Comparison of ENCODE assay signal across 8 cellular contexts in genomic region chr11:94974178-94974577, GRCh38. TPM values are rescaled to one million over a fixed set of nuclear protein-coding genes. Genes with fewer than 3 reads are reported as not detected.
DNase-seq lines count a peak whose midpoint lies in the region; ATAC-seq, FAIRE-seq and TF ChIP-seq lines count a peak whose summit lies in the region.

No MANE protein-coding gene starts in this region.

- TF ChIP-seq RAD21 in SK-N-SH (IDR thresholded peaks at IDR 0.05; ENCODE audit: low read length) = no peak

- peaks cover 14% of the 10 kb centered on the region for H3K36me3 Mint-ChIP-seq in activated naive CD8-positive, alpha-beta T cell treated with anti-CD3 and anti-CD28 coated beads for 36 hours

- H3K27me3 ChIP-seq in SK-N-SH (ENCODE audit: insufficient read depth) = no peaks in the 10 kb centered on the region
- no peaks in the 10 kb centered on the region for H3K27me3 ChIP-seq in kidney epithelial cell (ENCODE audit: control insufficient read depth, insufficient read depth, low read length)

- TF ChIP-seq CTCF in SK-N-SH (IDR thresholded peaks at IDR 0.05) = no peak
- TF ChIP-seq CTCF in kidney epithelial cell (IDR thresholded peaks at IDR 0.05; ENCODE audit: insufficient read depth, low read length, poor library complexity, severe bottlenecking) = no peak

- H3K9me2 ChIP-seq in SK-N-SH = no peaks in the 10 kb centered on the region

- peak overlapping the region; percentile 68 to 86; a peak in 3 of 4 replicates for H3K27ac ChIP-seq in SK-N-SH (ENCODE audit: low read depth in 2 of 2, low read length in 1 of 2)
- peak overlapping the region; percentile 63 for H3K27ac ChIP-seq in temporal lobe (ENCODE audit: low read depth, low read length)

- H3K4me3 Mint-ChIP-seq in activated naive CD8-positive, alpha-beta T cell treated with anti-CD3 and anti-CD28 coated beads for 36 hours = peak overlapping the region; percentile 100

- H3K36me3 ChIP-seq in SK-N-SH (replicated peaks in 1 of 2; ENCODE audit: control insufficient read depth in 1 of 2, insufficient read depth in 2 of 2, low read length in 1 of 2) (peaks cover 32 to 33% of the 10 kb centered on the region in 2 experiments), kidney epithelial cell (ENCODE audit: control insufficient read depth, insufficient read depth, low read length) (peaks cover 4% of the 10 kb centered on the region)

- TF ChIP-seq EP300 in SK-N-SH (IDR thresholded peaks at IDR 0.05; ENCODE audit: borderline replicate concordance in 1 of 2, low read depth in 1 of 2, low read length in 1 of 2) = no peak

- no peaks in the 10 kb centered on the region for H4K20me1 ChIP-seq in SK-N-SH (ENCODE audit: insufficient read depth)

- WGBS in SK-N-SH (ENCODE audit: low lambda C conversion rate) = 27% methylated on average over 6 of the region's 6 CpGs

- H3K9me3 Mint-ChIP-seq in activated naive CD8-positive, alpha-beta T cell treated with anti-CD3 and anti-CD28 coated beads for 36 hours = no peaks in the 10 kb centered on the region

- POLR2A ChIA-PET in SK-N-SH (lab: Yijun Ruan, JAX) = interaction anchor here (1.3 kb wide), 1 partner anchor 8 kb away, joined by 4 read pairs; no protein-coding TSS in a partner anchor

- ATAC-seq in SK-N-SH treated with all-trans-retinoic acid at 6 μM for 48 hours = no peak

- H3K9ac ChIP-seq in SK-N-SH = peak overlapping the region; percentile 87

- no peaks in the 10 kb centered on the region for H3K9me3 ChIP-seq in SK-N-SH

- no peak for FAIRE-seq in H54 (lab: Jason Lieb, UNC)

- no peak for TF ChIP-seq POLR2A in H54 (IDR thresholded peaks at IDR 0.05; ENCODE audit: low read depth, low read length)

- no peaks in the 10 kb centered on the region for H3K27me3 Mint-ChIP-seq in activated naive CD8-positive, alpha-beta T cell treated with anti-CD3 and anti-CD28 coated beads for 36 hours

- H3K4me1 ChIP-seq in SK-N-SH (ENCODE audit: control insufficient read depth in 1 of 2, insufficient read depth in 2 of 2, low read depth in 1 of 2, low read length in 1 of 2) = peaks cover 6 to 7% of the 10 kb centered on the region in 2 experiments; a peak in 2 of 4 replicates

- peak overlapping the region; percentile 80 for H3K4me2 ChIP-seq in SK-N-SH

- peak overlapping the region; percentile 78 to 97 for H3K4me3 ChIP-seq in SK-N-SH (ENCODE audit: low read depth in 2 of 2, low read length in 1 of 2)
- peak overlapping the region; percentile 99 for H3K4me3 ChIP-seq in kidney epithelial cell (ENCODE audit: low read depth, low read length)

- peak overlapping the region; percentile 96 for H2AFZ ChIP-seq in SK-N-SH (ENCODE audit: low read depth)

- H3K4me1 Mint-ChIP-seq in activated naive CD8-positive, alpha-beta T cell treated with anti-CD3 and anti-CD28 coated beads for 36 hours = peaks cover 25% of the 10 kb centered on the region

- H3F3A ChIP-seq in SK-N-SH (replicated peaks; ENCODE audit: insufficient read depth) = peaks cover 12% of the 10 kb centered on the region

- H3K79me2 ChIP-seq in SK-N-SH (ENCODE audit: insufficient read depth) = peaks cover 31% of the 10 kb centered on the region

- CTCF ChIA-PET in SK-N-SH (lab: Yijun Ruan, JAX) = interaction anchor here (1.2 to 1.3 kb wide), 2 partner anchors 13 to 77 kb away, joined by 3 read pairs; no protein-coding TSS in a partner anchor

- peak overlapping the region; percentile 96 for H3K27ac Mint-ChIP-seq in activated naive CD8-positive, alpha-beta T cell treated with anti-CD3 and anti-CD28 coated beads for 36 hours

- DNase-seq in SK-N-SH (no peak), kidney epithelial cell (ENCODE audit: low read depth) (no peak), NCI-H2081 (lab: John Stamatoyannopoulos, UW) (no peak), NCI-H2081 treated with DMSO at 0.1 percent for 48 hours (lab: John Stamatoyannopoulos, UW) (no peak), H54 (ENCODE audit: insufficient read length, low spot score) (no peak)
- DNase-seq in activated naive CD8-positive, alpha-beta T cell treated with anti-CD3 and anti-CD28 coated beads for 36 hours = no peak

TF ChIP-seq in SK-N-SH, 30 proteins besides CTCF, POLR2A, EP300 and RAD21:
- TF ChIP-seq TAF1 (IDR thresholded peaks at IDR 0.05; ENCODE audit: borderline replicate concordance, low read depth, low read length) = no peak
- no peak for TF ChIP-seq GABPA (IDR thresholded peaks at IDR 0.05; ENCODE audit: low read depth)
- no peak for TF ChIP-seq YY1 (IDR thresholded peaks at IDR 0.05; ENCODE audit: low read depth)
- no peak for TF ChIP-seq MEF2A (IDR thresholded peaks at IDR 0.05; ENCODE audit: borderline replicate concordance, low read depth)
- no peak for TF ChIP-seq NRF1 (IDR thresholded peaks at IDR 0.05; ENCODE audit: low read depth, low read length)
- TF ChIP-seq RFX5 (IDR thresholded peaks at IDR 0.05; ENCODE audit: low read length) = no peak
- TF ChIP-seq USF1 (IDR thresholded peaks at IDR 0.05; ENCODE audit: borderline replicate concordance, low read depth) = no peak
- TF ChIP-seq ELF1 (IDR thresholded peaks at IDR 0.05) = no peak

TF ChIP-seq in SK-N-SH treated with all-trans-retinoic acid at 6 μM for 48 hours, 23 proteins besides CTCF, POLR2A, EP300 and RAD21:
- TF ChIP-seq ZNF70 (CRISPR knock-in tag; IDR thresholded peaks at IDR 0.05) = no peak

RNA-seq across cellular contexts. Expression of gene KDM4D, which starts 0.7 kb away (rescaled TPM):
- 1.1 and 1.2 TPM in 2 replicates for polyA plus RNA-seq in SK-N-SH (2012; rRNA removed)
- 0.80 and 0.97 TPM in 2 replicates for polyA plus RNA-seq in SK-N-SH (2012; cell fraction: cytosol; rRNA removed)
- polyA plus RNA-seq in SK-N-SH (2012; cell fraction: nucleus; rRNA removed) = 0.75 and 0.89 TPM in 2 replicates
- 1 to 10 TPM; 2.4 to 2.8 TPM for total RNA-seq in activated naive CD8-positive, alpha-beta T cell treated with anti-CD3 and anti-CD28 coated beads for 36 hours
- total RNA-seq in kidney epithelial cell (1.5 and 2.7 TPM in 2 replicates), temporal lobe (1.7 TPM)

RNA-seq across cellular contexts. Expression of gene CWC15, which starts 0.8 kb away (rescaled TPM):
- polyA plus RNA-seq in SK-N-SH (2012; rRNA removed) = 27.0 and 33.5 TPM in 2 replicates
- polyA plus RNA-seq in SK-N-SH (2012; cell fraction: cytosol; rRNA removed) = 36.1 and 44.8 TPM in 2 replicates
- 15.6 and 31.9 TPM in 2 replicates for polyA plus RNA-seq in SK-N-SH (2012; cell fraction: nucleus; rRNA removed)
- total RNA-seq in activated naive CD8-positive, alpha-beta T cell treated with anti-CD3 and anti-CD28 coated beads for 36 hours = 10 to 100 TPM; 84.7 to 91.4 TPM
- 32.0 and 43.4 TPM in 2 replicates for total RNA-seq in kidney epithelial cell
- total RNA-seq in temporal lobe = 31.2 TPM

RNA-seq across cellular contexts. Expression of gene KDM4E, which starts 50.9 kb away (rescaled TPM):
- 0.02 TPM in 1 of 2 replicates, not detected in the other for polyA plus RNA-seq in SK-N-SH (2012; rRNA removed)
- polyA plus RNA-seq in SK-N-SH (2012; cell fraction: cytosol; rRNA removed) = not detected in 2 replicates
- not detected in 2 replicates for polyA plus RNA-seq in SK-N-SH (2012; cell fraction: nucleus; rRNA removed)
- total RNA-seq in activated naive CD8-positive, alpha-beta T cell treated with anti-CD3 and anti-CD28 coated beads for 36 hours = not detected
- total RNA-seq in kidney epithelial cell (not detected in 2 replicates), temporal lobe (not detected)
